ENCODE assay signal across 8 cellular contexts in the genomic region with DNA sequence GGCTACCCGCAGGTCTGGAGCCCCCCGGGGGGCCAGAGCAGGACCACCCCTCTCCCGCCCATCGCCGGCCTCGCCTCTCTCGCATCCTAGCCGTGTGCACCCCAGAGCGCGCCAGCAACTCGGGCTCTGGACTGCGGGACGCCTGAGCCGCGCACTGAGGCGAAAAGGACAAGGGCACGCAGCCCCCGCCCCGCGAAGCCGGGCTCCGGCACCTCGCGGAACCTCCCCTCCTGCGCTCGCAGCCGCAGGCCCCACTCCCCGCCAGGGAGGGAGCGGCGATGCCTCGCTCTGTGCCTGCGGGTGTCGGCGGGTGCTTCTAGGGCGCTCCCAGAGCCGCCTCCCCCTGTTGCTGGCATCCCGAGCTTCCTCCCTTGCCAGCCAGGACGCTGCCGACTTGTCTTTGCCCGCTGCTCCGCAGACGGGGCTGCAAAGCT. TPM values are rescaled to one million over a fixed set of nuclear protein-coding genes. Genes with fewer than 3 reads are reported as not detected.
DNase-seq lines count a peak whose midpoint lies in the region; ATAC-seq and TF ChIP-seq lines count a peak whose summit lies in the region.

Gene ITGB8, plus strand, starts transcription at position 104 of the 434 bp plus-strand sequence. CDS start 907 bp downstream, outside the sequence.

- DNase-seq in erythroblast (lab: John Stamatoyannopoulos, UW) (peak; percentile 28 to 32), naive B cell (peak; percentile 36), AML-193 (lab: John Stamatoyannopoulos, UW) (no peak), DMS114 treated with DMSO at 0.1 percent for 48 hours (lab: John Stamatoyannopoulos, UW; ENCODE audit: unreplicated experiment) (no peak)

- H3K27ac ChIP-seq in DOHH2 (ENCODE audit: low read depth, low read length), result no peak within 1 kb of the TSS

- H3K9me3 Mint-ChIP-seq in naive B cell, result no peaks in the 10 kb centered on the region

- H3K4me3 Mint-ChIP-seq in naive B cell, result peak within 1 kb of the TSS; percentile 93 to 98 (median 96)

- H3K4me1 ChIP-seq in DOHH2 (ENCODE audit: control insufficient read depth, low read length), result peaks cover 45% of the 10 kb centered on the region

- H4K20me1 ChIP-seq in DOHH2 (ENCODE audit: control insufficient read depth, insufficient read depth, low read depth, low read length), result 0 out of 2 replicates have a peak, but pooled peaks cover 2% of the 10 kb centered on the region

- no peak for TF ChIP-seq CTCF in DOHH2 (IDR thresholded peaks at IDR 0.05; ENCODE audit: low read depth, low read length, poor library complexity, severe bottlenecking)

- H3K36me3 Mint-ChIP-seq in naive B cell, result no peaks in the 10 kb centered on the region

- H3K4me2 ChIP-seq in DOHH2 (ENCODE audit: low read length), result peak within 1 kb of the TSS; percentile 98

- ATAC-seq in GM19372 (IDR thresholded peaks at IDR 0.05; ENCODE audit: low read depth, unreplicated experiment) (peak; percentile 29), HG03354 (IDR thresholded peaks at IDR 0.05; ENCODE audit: poor library complexity, severe bottlenecking, unreplicated experiment) (peak; percentile 34), SK-N-SH treated with all-trans-retinoic acid at 6 μM for 48 hours (peak; percentile 60), naive B cell (ENCODE audit: low read depth in 2 of 2) (peak; percentile 48)

- no peaks in the 10 kb centered on the region for H3K9me3 ChIP-seq in DOHH2 (ENCODE audit: control insufficient read depth, insufficient read depth, low read length)

- no peaks in the 10 kb centered on the region for H3K36me3 ChIP-seq in DOHH2 (ENCODE audit: control insufficient read depth, low read length)

- peaks cover 48% of the 10 kb centered on the region for H3K27me3 ChIP-seq in DOHH2 (ENCODE audit: control insufficient read depth, low read length)

- peaks cover 3% of the 10 kb centered on the region for H3F3A ChIP-seq in DOHH2 (ENCODE audit: control insufficient read depth, insufficient read depth)

- H3K79me2 ChIP-seq in DOHH2 (ENCODE audit: control insufficient read depth, low read length), result no peaks in the 10 kb centered on the region

- no peak for TF ChIP-seq POLR2A in erythroblast (IDR thresholded peaks at IDR 0.05; ENCODE audit: low read length)

- H3K27me3 Mint-ChIP-seq in naive B cell, result peaks cover 8 to 18% (median 12%) of the 10 kb centered on the region in 3 donors

- H3K4me1 Mint-ChIP-seq in naive B cell, result peaks cover 17 to 27% (median 23%) of the 10 kb centered on the region in 3 donors

- peak within 1 kb of the TSS; percentile 24 to 95 (median 79) for H3K27ac Mint-ChIP-seq in naive B cell

- peak within 1 kb of the TSS; percentile 82 for H3K4me3 ChIP-seq in DOHH2 (ENCODE audit: low read length)

- H3K9me2 ChIP-seq in DOHH2 (replicated peaks; ENCODE audit: control insufficient read depth, low read length), result no peaks in the 10 kb centered on the region

TF ChIP-seq in SK-N-SH treated with all-trans-retinoic acid at 6 μM for 48 hours, 23 proteins besides CTCF, POLR2A, EP300 and RAD21:
- TF ChIP-seq ZFP3 (CRISPR knock-in tag; IDR thresholded peaks at IDR 0.05), result no peak
- TF ChIP-seq CREB5 (CRISPR knock-in tag; IDR thresholded peaks at IDR 0.05; ENCODE audit: low read depth), result no peak
- TF ChIP-seq TCF4 (CRISPR knock-in tag; IDR thresholded peaks at IDR 0.05; ENCODE audit: borderline replicate concordance), result no peak
- no peak for TF ChIP-seq ZNF565 (CRISPR knock-in tag; conservative IDR thresholded peaks at IDR 0.05; ENCODE audit: low read depth)
- TF ChIP-seq ZNF70 (CRISPR knock-in tag; IDR thresholded peaks at IDR 0.05), result no peak
- TF ChIP-seq, protein P1, sequence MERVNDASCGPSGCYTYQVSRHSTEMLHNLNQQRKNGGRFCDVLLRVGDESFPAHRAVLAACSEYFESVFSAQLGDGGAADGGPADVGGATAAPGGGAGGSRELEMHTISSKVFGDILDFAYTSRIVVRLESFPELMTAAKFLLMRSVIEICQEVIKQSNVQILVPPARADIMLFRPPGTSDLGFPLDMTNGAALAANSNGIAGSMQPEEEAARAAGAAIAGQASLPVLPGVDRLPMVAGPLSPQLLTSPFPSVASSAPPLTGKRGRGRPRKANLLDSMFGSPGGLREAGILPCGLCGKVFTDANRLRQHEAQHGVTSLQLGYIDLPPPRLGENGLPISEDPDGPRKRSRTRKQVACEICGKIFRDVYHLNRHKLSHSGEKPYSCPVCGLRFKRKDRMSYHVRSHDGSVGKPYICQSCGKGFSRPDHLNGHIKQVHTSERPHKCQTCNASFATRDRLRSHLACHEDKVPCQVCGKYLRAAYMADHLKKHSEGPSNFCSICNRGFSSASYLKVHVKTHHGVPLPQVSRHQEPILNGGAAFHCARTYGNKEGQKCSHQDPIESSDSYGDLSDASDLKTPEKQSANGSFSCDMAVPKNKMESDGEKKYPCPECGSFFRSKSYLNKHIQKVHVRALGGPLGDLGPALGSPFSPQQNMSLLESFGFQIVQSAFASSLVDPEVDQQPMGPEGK (CRISPR knock-in tag; IDR thresholded peaks at IDR 0.05; ENCODE audit: borderline replicate concordance), result peak; percentile 86; the same call in 1 of the 2 replicates
- TF ChIP-seq ZC3H10 (CRISPR knock-in tag; IDR thresholded peaks at IDR 0.05), result no peak

RNA-seq across cellular contexts. Expression of gene ITGB8, which starts in this region (rescaled TPM):
- not detected for polyA plus RNA-seq in naive B cell (ENCODE audit: low read depth in 6 of 6)

Comparison
In these comparisons a context has a peak if more than half of its experiments do, and no peak if none do; other contexts are left out.
1. Peak in DNase-seq and ATAC-seq in naive B cell; RNA of the gene not detected or under 1 TPM.
2. DNase-seq: peak in erythroblast (2 of 2); none in AML-193 (0 of 2) and DMS114 treated with DMSO at 0.1 percent for 48 hours (single experiment).
3. Peak in every context shown above with its lines, with median percentiles within 50 percentile points of each other: ATAC-seq.